In the genomic region with DNA sequence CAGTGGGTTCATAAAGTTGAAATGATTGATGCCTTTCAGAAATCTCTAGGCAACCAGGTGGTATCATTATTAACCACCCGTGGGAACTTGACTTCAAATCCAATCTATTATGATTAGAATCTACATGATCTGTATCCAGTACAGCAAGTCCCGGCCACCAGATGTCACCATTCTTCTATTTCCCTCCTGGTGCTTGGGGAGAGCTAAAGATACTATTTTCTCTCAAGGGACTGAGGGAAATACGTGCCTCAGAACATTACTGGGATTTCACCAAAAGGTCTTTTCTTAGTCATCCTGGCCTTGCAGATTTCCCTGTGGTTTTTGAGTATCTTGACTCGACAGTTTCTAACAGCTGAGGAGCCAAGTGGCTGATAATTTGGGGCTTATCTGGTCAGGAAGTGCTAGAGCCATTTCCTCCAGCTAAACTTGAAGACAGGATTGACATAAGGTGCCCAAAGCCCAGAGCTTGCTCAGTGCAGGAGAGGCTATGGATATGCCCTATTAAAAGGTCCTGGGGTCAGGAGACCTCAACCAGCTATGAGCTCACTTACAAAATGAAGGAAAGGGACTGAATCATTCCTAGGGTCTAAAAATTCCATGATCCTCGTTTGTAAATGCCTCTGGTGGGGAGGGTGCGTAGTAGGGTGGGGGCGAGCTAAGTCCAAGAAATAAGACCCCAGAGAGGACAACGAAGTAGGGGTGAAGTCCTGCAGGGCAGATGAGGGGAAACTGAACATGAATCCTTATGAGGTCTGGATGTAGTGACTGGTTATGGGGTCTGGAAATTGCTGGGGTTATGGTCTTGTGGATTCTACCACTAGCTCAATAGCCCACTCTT, we compare ENCODE assay signal across 8 cellular contexts.
A peak's percentile ranks its signal among the peaks of the same experiment; 100 is the strongest.
DNase-seq lines count a peak whose midpoint lies in the region; ATAC-seq and TF ChIP-seq lines count a peak whose summit lies in the region.

No MANE protein-coding gene starts in this region.

- POLR2A ChIA-PET in WTC11 (lab: Charles Lee): interaction anchor here (2.3 kb wide), 1 partner anchor 87 kb away, joined by 17 read pairs; no protein-coding TSS in a partner anchor

- H3K9me3 Mint-ChIP-seq in WTC11: no peaks in the 10 kb centered on the region

- H3K27ac ChIP-seq in caudate nucleus (ENCODE audit: low read depth, low read length): peak overlapping the region; percentile 52

- peaks cover 11% of the 10 kb centered on the region for H3K27me3 Mint-ChIP-seq in WTC11 (ENCODE audit: low read depth)

- peak overlapping the region; percentile 92 for H3K4me3 Mint-ChIP-seq in WTC11

- ATAC-seq in GM18870 (IDR thresholded peaks at IDR 0.05; ENCODE audit: unreplicated experiment): peak; percentile 78
- peak; percentile 38 for ATAC-seq in HG03139 (IDR thresholded peaks at IDR 0.05; ENCODE audit: unreplicated experiment)
- peak; percentile 40 for ATAC-seq in WTC11

- H3K36me3 Mint-ChIP-seq in WTC11: no peaks in the 10 kb centered on the region

- no peak overlapping the region for H3K4me3 ChIP-seq in AG09309 (ENCODE audit: control insufficient read depth, low read depth, low read length)

- DNase-seq in AG09309 (ENCODE audit: low read depth) (peak; percentile 96), NCI-H226 (peak; percentile 96), WTC11 (ENCODE audit: low spot score) (peak; percentile 78), caudate nucleus (lab: John Stamatoyannopoulos, UW) (peak in 57 of 61 donors; percentile 11 to 96 (median 73)), kidney glomerular epithelial cell (lab: John Stamatoyannopoulos, UW) (peak; percentile 91)
- peak; percentile 85 for DNase-seq in stimulated activated CD4-positive, alpha-beta T cell treated with anti-CD3 and anti-CD28 coated beads, Interleukin-1b, Interleukin-23, amount 100 ng/mL, for 48 hours

- CTCF ChIA-PET in WTC11 (lab: Charles Lee): interaction anchor here (0.6 to 7.9 kb wide), 31 partner anchors 9 to 1558 kb away, joined by 3 to 116 read pairs (median 4); no protein-coding TSS in a partner anchor

- peak; percentile 78 for TF ChIP-seq CTCF in AG09309 (IDR thresholded peaks at IDR 0.05; ENCODE audit: control insufficient read depth, insufficient read depth, low read depth, low read length, missing control alignments)
- 0 out of 2 replicates have a peak, but pooled peaks have one; percentile 18 for TF ChIP-seq CTCF in WTC11 (IDR thresholded peaks at IDR 0.05)

- H3K27ac Mint-ChIP-seq in WTC11: no peak overlapping the region

- H3K4me1 Mint-ChIP-seq in WTC11: peaks cover 34% of the 10 kb centered on the region

TF ChIP-seq in WTC11, 78 proteins besides CTCF, POLR2A, EP300 and RAD21:
- TF ChIP-seq, protein P1, sequence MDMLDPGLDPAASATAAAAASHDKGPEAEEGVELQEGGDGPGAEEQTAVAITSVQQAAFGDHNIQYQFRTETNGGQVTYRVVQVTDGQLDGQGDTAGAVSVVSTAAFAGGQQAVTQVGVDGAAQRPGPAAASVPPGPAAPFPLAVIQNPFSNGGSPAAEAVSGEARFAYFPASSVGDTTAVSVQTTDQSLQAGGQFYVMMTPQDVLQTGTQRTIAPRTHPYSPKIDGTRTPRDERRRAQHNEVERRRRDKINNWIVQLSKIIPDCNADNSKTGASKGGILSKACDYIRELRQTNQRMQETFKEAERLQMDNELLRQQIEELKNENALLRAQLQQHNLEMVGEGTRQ (CRISPR knock-in tag; IDR thresholded peaks at IDR 0.05): no peak
- TF ChIP-seq, protein P2, sequence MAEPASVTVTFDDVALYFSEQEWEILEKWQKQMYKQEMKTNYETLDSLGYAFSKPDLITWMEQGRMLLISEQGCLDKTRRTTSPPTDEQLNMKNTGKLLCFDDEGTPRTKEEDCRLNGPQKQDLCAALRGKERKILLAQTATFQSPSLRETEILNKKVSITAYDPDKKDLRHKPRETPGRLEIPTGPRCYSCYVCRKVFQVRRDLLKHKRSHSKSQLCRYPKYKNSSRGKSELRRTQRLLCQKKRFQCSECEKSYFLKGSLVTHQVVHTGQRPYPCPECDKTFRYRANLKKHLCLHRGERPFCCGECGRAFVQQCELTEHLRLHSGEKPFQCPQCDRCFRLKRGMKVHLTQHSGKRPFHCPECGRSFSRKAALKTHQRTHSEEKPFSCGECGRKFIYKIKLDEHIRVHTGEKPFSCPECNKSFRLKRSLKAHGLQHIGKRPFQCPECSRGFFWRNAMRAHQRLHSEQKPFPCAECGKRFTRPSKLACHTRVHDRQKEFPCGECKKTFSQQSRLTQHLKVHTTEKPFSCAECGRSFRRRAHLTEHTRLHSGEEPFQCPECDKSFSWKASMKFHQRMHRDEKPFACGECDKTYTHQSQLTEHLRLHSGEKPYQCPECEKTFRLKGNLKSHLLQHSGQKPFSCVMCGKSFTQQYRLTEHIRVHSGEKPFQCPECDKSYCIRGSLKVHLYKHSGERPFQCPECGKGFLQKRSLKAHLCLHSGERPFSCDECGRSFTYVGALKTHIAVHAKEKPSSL (CRISPR knock-in tag; conservative IDR thresholded peaks at IDR 0.05): no peak
- TF ChIP-seq SMAD4 (CRISPR knock-in tag; IDR thresholded peaks at IDR 0.05) (no peak), ZNF423 (CRISPR knock-in tag; IDR thresholded peaks at IDR 0.05) (no peak), KAT7 (CRISPR knock-in tag; IDR thresholded peaks at IDR 0.05; ENCODE audit: borderline replicate concordance) (no peak), EMX1 (CRISPR knock-in tag; IDR thresholded peaks at IDR 0.05) (no peak), CREM (CRISPR knock-in tag; IDR thresholded peaks at IDR 0.05) (no peak), FOXP1 (CRISPR knock-in tag; IDR thresholded peaks at IDR 0.05; ENCODE audit: borderline replicate concordance) (no peak), ZBTB21 (CRISPR knock-in tag; IDR thresholded peaks at IDR 0.05; ENCODE audit: borderline replicate concordance) (no peak), TEAD1 (CRISPR knock-in tag; IDR thresholded peaks at IDR 0.05) (no peak), NR1H2 (CRISPR knock-in tag; IDR thresholded peaks at IDR 0.05) (no peak), PRRX2 (CRISPR knock-in tag; IDR thresholded peaks at IDR 0.05) (no peak)
- TF ChIP-seq, protein P3, sequence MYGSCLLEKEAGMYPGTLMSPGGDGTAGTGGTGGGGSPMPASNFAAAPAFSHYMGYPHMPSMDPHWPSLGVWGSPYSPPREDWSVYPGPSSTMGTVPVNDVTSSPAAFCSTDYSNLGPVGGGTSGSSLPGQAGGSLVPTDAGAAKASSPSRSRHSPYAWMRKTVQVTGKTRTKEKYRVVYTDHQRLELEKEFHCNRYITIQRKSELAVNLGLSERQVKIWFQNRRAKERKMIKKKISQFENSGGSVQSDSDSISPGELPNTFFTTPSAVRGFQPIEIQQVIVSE (CRISPR knock-in tag; IDR thresholded peaks at IDR 0.05; ENCODE audit: borderline replicate concordance): no peak
- TF ChIP-seq, protein P4, sequence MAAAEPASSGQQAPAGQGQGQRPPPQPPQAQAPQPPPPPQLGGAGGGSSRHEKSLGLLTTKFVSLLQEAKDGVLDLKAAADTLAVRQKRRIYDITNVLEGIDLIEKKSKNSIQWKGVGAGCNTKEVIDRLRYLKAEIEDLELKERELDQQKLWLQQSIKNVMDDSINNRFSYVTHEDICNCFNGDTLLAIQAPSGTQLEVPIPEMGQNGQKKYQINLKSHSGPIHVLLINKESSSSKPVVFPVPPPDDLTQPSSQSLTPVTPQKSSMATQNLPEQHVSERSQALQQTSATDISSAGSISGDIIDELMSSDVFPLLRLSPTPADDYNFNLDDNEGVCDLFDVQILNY (CRISPR knock-in tag; IDR thresholded peaks at IDR 0.05): no peak
- TF ChIP-seq, protein P5, sequence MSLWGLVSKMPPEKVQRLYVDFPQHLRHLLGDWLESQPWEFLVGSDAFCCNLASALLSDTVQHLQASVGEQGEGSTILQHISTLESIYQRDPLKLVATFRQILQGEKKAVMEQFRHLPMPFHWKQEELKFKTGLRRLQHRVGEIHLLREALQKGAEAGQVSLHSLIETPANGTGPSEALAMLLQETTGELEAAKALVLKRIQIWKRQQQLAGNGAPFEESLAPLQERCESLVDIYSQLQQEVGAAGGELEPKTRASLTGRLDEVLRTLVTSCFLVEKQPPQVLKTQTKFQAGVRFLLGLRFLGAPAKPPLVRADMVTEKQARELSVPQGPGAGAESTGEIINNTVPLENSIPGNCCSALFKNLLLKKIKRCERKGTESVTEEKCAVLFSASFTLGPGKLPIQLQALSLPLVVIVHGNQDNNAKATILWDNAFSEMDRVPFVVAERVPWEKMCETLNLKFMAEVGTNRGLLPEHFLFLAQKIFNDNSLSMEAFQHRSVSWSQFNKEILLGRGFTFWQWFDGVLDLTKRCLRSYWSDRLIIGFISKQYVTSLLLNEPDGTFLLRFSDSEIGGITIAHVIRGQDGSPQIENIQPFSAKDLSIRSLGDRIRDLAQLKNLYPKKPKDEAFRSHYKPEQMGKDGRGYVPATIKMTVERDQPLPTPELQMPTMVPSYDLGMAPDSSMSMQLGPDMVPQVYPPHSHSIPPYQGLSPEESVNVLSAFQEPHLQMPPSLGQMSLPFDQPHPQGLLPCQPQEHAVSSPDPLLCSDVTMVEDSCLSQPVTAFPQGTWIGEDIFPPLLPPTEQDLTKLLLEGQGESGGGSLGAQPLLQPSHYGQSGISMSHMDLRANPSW (CRISPR knock-in tag; conservative IDR thresholded peaks at IDR 0.05; ENCODE audit: low read depth): no peak
